Comparison of ENCODE assay signal across 13 cellular contexts in the genomic region with DNA sequence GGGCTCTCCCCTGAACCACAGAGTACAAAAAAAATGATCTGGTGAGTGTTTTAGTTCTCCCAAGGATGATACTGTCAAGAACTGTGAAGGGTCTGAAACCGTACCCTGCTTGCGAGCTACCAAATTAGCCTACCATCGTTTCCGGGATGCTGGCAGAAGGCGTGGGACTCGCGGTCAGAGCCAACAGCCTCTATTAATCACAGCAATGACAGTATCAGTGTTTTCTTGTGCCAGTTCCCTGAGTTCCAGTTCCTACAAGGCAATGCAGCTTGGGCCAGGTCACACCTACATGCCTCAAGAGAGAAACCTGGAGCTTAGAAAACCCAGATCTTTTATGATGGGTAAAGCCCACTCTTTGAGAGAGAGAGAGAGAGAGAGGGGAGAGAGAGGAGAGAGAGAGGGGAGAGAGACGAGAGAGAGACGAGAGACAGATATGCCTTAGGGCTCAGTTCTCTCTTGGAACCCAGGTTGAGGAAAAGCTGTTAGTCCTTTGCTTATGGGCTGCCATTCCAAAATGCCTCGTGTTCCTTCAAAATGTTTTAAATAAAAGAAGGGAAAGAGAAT.
A peak's percentile ranks its signal among the peaks of the same experiment; 100 is the strongest.
DNase-seq lines count a peak whose midpoint lies in the region; ATAC-seq, FAIRE-seq and TF ChIP-seq lines count a peak whose summit lies in the region.
"Had no signal": no experiment of that assay in that cellular context is flagged by ENCODE, and none has a peak within 500 bp of the region (broad histone marks: within the 10 kb centered on the region; RNA-seq: fewer than 3 reads in every experiment).

No MANE protein-coding gene starts in this region.

- no peak overlapping the region for H3K9ac ChIP-seq in mesendoderm (ENCODE audit: low read length)

- peak overlapping the region; percentile 91 for H3K27ac Mint-ChIP-seq in CD4-positive, alpha-beta T cell
- H3K27ac Mint-ChIP-seq in activated T-helper 1 cell treated with anti-CD3 and anti-CD28 coated beads, Interleukin-12 subunit alpha, Interleukin-12 subunit beta, Interleukin-2, Interleukin-4 antibody, amounts not matched to agents 30 ng/mL and 10 ng/mL and 1 ng/mL, durations not matched to agents 14 hours and 24 hours and 36 hours: no peak overlapping the region

- H3K4me3 Mint-ChIP-seq in CD4-positive, alpha-beta T cell: peak overlapping the region; percentile 73
- H3K4me3 Mint-ChIP-seq in activated T-helper 1 cell treated with anti-CD3 and anti-CD28 coated beads, Interleukin-12 subunit alpha, Interleukin-12 subunit beta, Interleukin-2, Interleukin-4 antibody, amounts not matched to agents 30 ng/mL and 10 ng/mL and 1 ng/mL, durations not matched to agents 14 hours and 24 hours and 36 hours: peak overlapping the region; percentile 16

- H4K5ac ChIP-seq in mesendoderm (ENCODE audit: low read length): no peak overlapping the region

- H2AK5ac ChIP-seq in mesendoderm (ENCODE audit: low read length): peak overlapping the region; percentile 48

- WGBS in mesendoderm (ENCODE audit: extremely low coverage, insufficient coverage, low lambda C conversion rate): no CpG with 5 or more reads among the region's 10 CpGs

- FAIRE-seq in D721Med (lab: Jason Lieb, UNC): no peak

- no peaks in the 10 kb centered on the region for H3K79me1 ChIP-seq in mesendoderm (ENCODE audit: low read length)

- H3K36me3 Mint-ChIP-seq in CD4-positive, alpha-beta T cell (ENCODE audit: low read depth): peaks cover 24% of the 10 kb centered on the region
- no peaks in the 10 kb centered on the region for H3K36me3 Mint-ChIP-seq in activated T-helper 1 cell treated with anti-CD3 and anti-CD28 coated beads, Interleukin-12 subunit alpha, Interleukin-12 subunit beta, Interleukin-2, Interleukin-4 antibody, amounts not matched to agents 30 ng/mL and 10 ng/mL and 1 ng/mL, durations not matched to agents 14 hours and 24 hours and 36 hours (ENCODE audit: low read depth)

- no peaks in the 10 kb centered on the region for H3K27me3 ChIP-seq in CD4-positive, alpha-beta T cell (ENCODE audit: control insufficient read depth, insufficient read depth, low read length)
- H3K27me3 ChIP-seq in mesendoderm (ENCODE audit: insufficient read depth, low read length, poor library complexity): no peaks in the 10 kb centered on the region
- no peaks in the 10 kb centered on the region for H3K27me3 ChIP-seq in BE2C

- POLR2A ChIA-PET in CD4-positive, alpha-beta T cell (lab: Charles Lee): interaction anchor here (0.8 to 3.8 kb wide), 3 partner anchors 8 to 383 kb away, joined by 3 to 48 read pairs (median 10); a partner anchor contains a TSS

- DNase-seq in CD4-positive, alpha-beta T cell: no peak
- no peak for DNase-seq in activated T-helper 1 cell treated with anti-CD3 and anti-CD28 coated beads, Interleukin-12 subunit alpha, Interleukin-12 subunit beta, Interleukin-2, Interleukin-4 antibody, amounts not matched to agents 30 ng/mL and 10 ng/mL and 1 ng/mL, durations not matched to agents 14 hours and 24 hours and 36 hours (ENCODE audit: low spot score)
- no peak for DNase-seq in mesendoderm
- no peak for DNase-seq in D721Med (ENCODE audit: insufficient read length, low spot score)
- no peak for DNase-seq in BE2C
- DNase-seq in HPDE6-E6E7 (ENCODE audit: extremely low spot score): no peak
- DNase-seq: C1 segment of cervical spinal cord, cerebellar nuclear complex, GF-D8, hippocampal formation, NCI-H446 treated with DMSO at 0.1 percent for 48 hours had no signal

- TF ChIP-seq CTCF in CD4-positive, alpha-beta T cell (IDR thresholded peaks at IDR 0.05): no peak
- TF ChIP-seq CTCF in D721Med (IDR thresholded peaks at IDR 0.05; ENCODE audit: insufficient read depth, missing control alignments) (no peak), BE2C (IDR thresholded peaks at IDR 0.05; ENCODE audit: low read depth, low read length) (no peak)

- H3K4me1 ChIP-seq in mesendoderm (ENCODE audit: control insufficient read depth, low read depth, low read length) (peaks cover 27% of the 10 kb centered on the region), BE2C (peaks cover 21% of the 10 kb centered on the region)

- H3K36me3 ChIP-seq in mesendoderm (ENCODE audit: control insufficient read depth, insufficient read depth, low read length): no peaks in the 10 kb centered on the region
- no peaks in the 10 kb centered on the region for H3K36me3 ChIP-seq in BE2C

- no peak overlapping the region for H2BK120ac ChIP-seq in mesendoderm (ENCODE audit: low read depth, low read length)

- no peaks in the 10 kb centered on the region for H3K9me3 ChIP-seq in CD4-positive, alpha-beta T cell (ENCODE audit: control insufficient read depth, low read length)
- H3K9me3 ChIP-seq in BE2C: no peaks in the 10 kb centered on the region

- no peak overlapping the region for H3K4me2 ChIP-seq in mesendoderm (ENCODE audit: low read length)

- peaks cover 3% of the 10 kb centered on the region for H3K9me3 Mint-ChIP-seq in CD4-positive, alpha-beta T cell
- no peaks in the 10 kb centered on the region for H3K9me3 Mint-ChIP-seq in activated T-helper 1 cell treated with anti-CD3 and anti-CD28 coated beads, Interleukin-12 subunit alpha, Interleukin-12 subunit beta, Interleukin-2, Interleukin-4 antibody, amounts not matched to agents 30 ng/mL and 10 ng/mL and 1 ng/mL, durations not matched to agents 14 hours and 24 hours and 36 hours

- CTCF ChIA-PET in CD4-positive, alpha-beta T cell (lab: Charles Lee): interaction anchor here (0.6 kb wide), 1 partner anchor 1678 kb away, joined by 3 read pairs; no protein-coding TSS in a partner anchor

- no peak overlapping the region for H3K27ac ChIP-seq in CD4-positive, alpha-beta T cell (ENCODE audit: low read depth, low read length)
- H3K27ac ChIP-seq in mesendoderm (ENCODE audit: low read depth, low read length): no peak overlapping the region

- H3K4me1 Mint-ChIP-seq in CD4-positive, alpha-beta T cell (ENCODE audit: low read depth): peaks cover 71% of the 10 kb centered on the region
- peaks cover 62% of the 10 kb centered on the region for H3K4me1 Mint-ChIP-seq in activated T-helper 1 cell treated with anti-CD3 and anti-CD28 coated beads, Interleukin-12 subunit alpha, Interleukin-12 subunit beta, Interleukin-2, Interleukin-4 antibody, amounts not matched to agents 30 ng/mL and 10 ng/mL and 1 ng/mL, durations not matched to agents 14 hours and 24 hours and 36 hours (ENCODE audit: low read depth)

- H3K4me3 ChIP-seq in mesendoderm (ENCODE audit: low read length) (no peak overlapping the region), BE2C (ENCODE audit: low read depth, low read length) (no peak overlapping the region)

- peak overlapping the region; percentile 47 for H2BK5ac ChIP-seq in mesendoderm (ENCODE audit: low read length)

- no peak overlapping the region for H3K18ac ChIP-seq in mesendoderm (ENCODE audit: low read length)

- intact Hi-C loops in CD4-positive, alpha-beta T cell (cut with DNase I, micrococcal nuclease): loop anchor here (1.0 to 10.0 kb wide), 2 partner anchors 383 to 435 kb away; a partner anchor contains a TSS
- intact Hi-C loops in activated T-helper 1 cell treated with anti-CD3 and anti-CD28 coated beads, Interleukin-12 subunit alpha, Interleukin-12 subunit beta, Interleukin-2, Interleukin-4 antibody, amounts not matched to agents 30 ng/mL and 10 ng/mL and 1 ng/mL, durations not matched to agents 14 hours and 24 hours and 36 hours (cut with micrococcal nuclease): loop anchor here (2.0 to 10.0 kb wide), 4 partner anchors 117 to 445 kb away; a partner anchor contains a TSS

- peak overlapping the region; percentile 50 for H3K4ac ChIP-seq in mesendoderm (ENCODE audit: low read depth, low read length)

- H4K8ac ChIP-seq in mesendoderm (ENCODE audit: low read depth, low read length): no peak overlapping the region

- H2BK15ac ChIP-seq in mesendoderm (replicated peaks; ENCODE audit: low read depth): no peak overlapping the region

- H3K56ac ChIP-seq in mesendoderm (ENCODE audit: low read length): peak overlapping the region; percentile 57

- H3K79me2 ChIP-seq in mesendoderm (ENCODE audit: control insufficient read depth, insufficient read depth, low read length): no peaks in the 10 kb centered on the region

- peak overlapping the region; percentile 6 for H3K23ac ChIP-seq in mesendoderm (ENCODE audit: low read length)

- H3K27me3 Mint-ChIP-seq in CD4-positive, alpha-beta T cell: no peaks in the 10 kb centered on the region
- no peaks in the 10 kb centered on the region for H3K27me3 Mint-ChIP-seq in activated T-helper 1 cell treated with anti-CD3 and anti-CD28 coated beads, Interleukin-12 subunit alpha, Interleukin-12 subunit beta, Interleukin-2, Interleukin-4 antibody, amounts not matched to agents 30 ng/mL and 10 ng/mL and 1 ng/mL, durations not matched to agents 14 hours and 24 hours and 36 hours (ENCODE audit: insufficient read depth)

- ATAC-seq in CD4-positive, alpha-beta T cell (ENCODE audit: poor library complexity): no peak
- ATAC-seq in GM18907 (IDR thresholded peaks at IDR 0.05; ENCODE audit: unreplicated experiment) (peak; percentile 34), GM19023 (IDR thresholded peaks at IDR 0.05; ENCODE audit: unreplicated experiment) (no peak)
